ENCODE assay signal across 1 cellular context in the genomic region with DNA sequence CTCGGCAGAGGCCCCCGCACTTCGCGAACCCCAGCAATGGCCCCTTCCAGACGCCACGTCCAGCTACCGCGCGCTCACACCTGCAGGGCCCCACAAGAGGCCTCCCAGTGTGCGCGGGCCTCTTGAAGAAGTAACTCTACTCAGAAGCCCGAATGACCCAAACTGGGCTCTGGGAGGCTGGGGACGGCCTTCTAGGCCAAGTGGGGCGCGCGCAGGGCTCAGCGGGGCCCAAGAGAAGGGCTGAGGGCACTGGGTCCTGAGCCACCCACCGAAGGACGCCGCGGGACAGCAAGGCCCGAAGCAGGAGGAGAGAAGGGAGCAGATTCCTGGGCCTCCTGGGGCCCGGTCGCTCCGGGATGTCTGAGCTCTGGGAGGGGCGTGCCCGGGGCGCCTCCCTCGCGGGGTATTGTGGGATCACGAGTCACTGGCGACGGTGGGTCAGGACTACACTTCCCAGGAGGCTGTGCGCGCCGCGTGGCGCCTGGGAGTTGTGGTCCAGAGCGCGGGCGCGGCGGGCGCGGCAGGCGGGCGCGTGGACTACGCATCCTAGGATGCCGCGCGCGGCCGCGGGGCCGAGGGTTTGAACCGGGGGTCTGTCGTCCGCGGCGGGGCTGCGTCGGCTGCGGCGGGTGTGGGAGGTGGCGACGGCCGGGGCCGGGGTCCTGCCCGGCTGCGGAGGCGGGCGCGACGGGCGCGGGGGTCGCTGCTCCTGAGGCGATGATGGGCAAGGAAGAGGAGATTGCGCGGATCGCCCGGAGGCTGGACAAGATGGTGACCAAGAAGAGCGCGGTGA.
TF ChIP-seq lines count a peak whose summit lies in the region.

A gene (plus strand): TSS at position 603 of the 793 bp plus-strand sequence. CDS start 115 bp downstream, at position 718.

TF ChIP-seq in GM12878, 131 proteins besides CTCF, POLR2A, EP300 and RAD21 (continued from another document and continues in another):
- TF ChIP-seq, protein P1, sequence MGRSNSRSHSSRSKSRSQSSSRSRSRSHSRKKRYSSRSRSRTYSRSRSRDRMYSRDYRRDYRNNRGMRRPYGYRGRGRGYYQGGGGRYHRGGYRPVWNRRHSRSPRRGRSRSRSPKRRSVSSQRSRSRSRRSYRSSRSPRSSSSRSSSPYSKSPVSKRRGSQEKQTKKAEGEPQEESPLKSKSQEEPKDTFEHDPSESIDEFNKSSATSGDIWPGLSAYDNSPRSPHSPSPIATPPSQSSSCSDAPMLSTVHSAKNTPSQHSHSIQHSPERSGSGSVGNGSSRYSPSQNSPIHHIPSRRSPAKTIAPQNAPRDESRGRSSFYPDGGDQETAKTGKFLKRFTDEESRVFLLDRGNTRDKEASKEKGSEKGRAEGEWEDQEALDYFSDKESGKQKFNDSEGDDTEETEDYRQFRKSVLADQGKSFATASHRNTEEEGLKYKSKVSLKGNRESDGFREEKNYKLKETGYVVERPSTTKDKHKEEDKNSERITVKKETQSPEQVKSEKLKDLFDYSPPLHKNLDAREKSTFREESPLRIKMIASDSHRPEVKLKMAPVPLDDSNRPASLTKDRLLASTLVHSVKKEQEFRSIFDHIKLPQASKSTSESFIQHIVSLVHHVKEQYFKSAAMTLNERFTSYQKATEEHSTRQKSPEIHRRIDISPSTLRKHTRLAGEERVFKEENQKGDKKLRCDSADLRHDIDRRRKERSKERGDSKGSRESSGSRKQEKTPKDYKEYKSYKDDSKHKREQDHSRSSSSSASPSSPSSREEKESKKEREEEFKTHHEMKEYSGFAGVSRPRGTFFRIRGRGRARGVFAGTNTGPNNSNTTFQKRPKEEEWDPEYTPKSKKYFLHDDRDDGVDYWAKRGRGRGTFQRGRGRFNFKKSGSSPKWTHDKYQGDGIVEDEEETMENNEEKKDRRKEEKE (IDR thresholded peaks at IDR 0.05) = no peak
- peak; percentile 44; the same call in 1 of the 2 replicates for TF ChIP-seq POLR2AphosphoS5 (IDR thresholded peaks at IDR 0.05; ENCODE audit: low read length)
- TF ChIP-seq HCFC1 (IDR thresholded peaks at IDR 0.05; ENCODE audit: low read length) = peak; percentile 100
- TF ChIP-seq CEBPB (IDR thresholded peaks at IDR 0.05; ENCODE audit: borderline replicate concordance in 1 of 2, low read depth in 2 of 2, low read length in 2 of 2) = no peak
- TF ChIP-seq, protein P2, sequence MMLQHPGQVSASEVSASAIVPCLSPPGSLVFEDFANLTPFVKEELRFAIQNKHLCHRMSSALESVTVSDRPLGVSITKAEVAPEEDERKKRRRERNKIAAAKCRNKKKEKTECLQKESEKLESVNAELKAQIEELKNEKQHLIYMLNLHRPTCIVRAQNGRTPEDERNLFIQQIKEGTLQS (IDR thresholded peaks at IDR 0.05; ENCODE audit: borderline replicate concordance, extremely low read depth, low read depth, low read length) = peak; percentile 66; the same call in 1 of the 2 replicates
- TF ChIP-seq, protein P3, sequence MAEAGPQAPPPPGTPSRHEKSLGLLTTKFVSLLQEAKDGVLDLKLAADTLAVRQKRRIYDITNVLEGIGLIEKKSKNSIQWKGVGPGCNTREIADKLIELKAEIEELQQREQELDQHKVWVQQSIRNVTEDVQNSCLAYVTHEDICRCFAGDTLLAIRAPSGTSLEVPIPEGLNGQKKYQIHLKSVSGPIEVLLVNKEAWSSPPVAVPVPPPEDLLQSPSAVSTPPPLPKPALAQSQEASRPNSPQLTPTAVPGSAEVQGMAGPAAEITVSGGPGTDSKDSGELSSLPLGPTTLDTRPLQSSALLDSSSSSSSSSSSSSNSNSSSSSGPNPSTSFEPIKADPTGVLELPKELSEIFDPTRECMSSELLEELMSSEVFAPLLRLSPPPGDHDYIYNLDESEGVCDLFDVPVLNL (IDR thresholded peaks at IDR 0.05; ENCODE audit: low read depth, low read length) = peak; percentile 28; the same call in 1 of the 2 replicates
- TF ChIP-seq NFIC (IDR thresholded peaks at IDR 0.05; ENCODE audit: low read depth, low read length) = no peak
- TF ChIP-seq KDM1A (IDR thresholded peaks at IDR 0.05; ENCODE audit: borderline replicate concordance) = no peak
- no peak for TF ChIP-seq JUND (IDR thresholded peaks at IDR 0.05; ENCODE audit: low read depth, low read length)
- TF ChIP-seq PAX8 (IDR thresholded peaks at IDR 0.05) = no peak
- TF ChIP-seq ZNF207 (IDR thresholded peaks at IDR 0.05; ENCODE audit: borderline replicate concordance) = no peak; the same call in 1 of the 2 replicates
- no peak for TF ChIP-seq POLR2AphosphoS2 (IDR thresholded peaks at IDR 0.05; ENCODE audit: low read depth, low read length)
- TF ChIP-seq CREB1 (IDR thresholded peaks at IDR 0.05; ENCODE audit: low read depth) = peak; percentile 84
- TF ChIP-seq, protein P4, sequence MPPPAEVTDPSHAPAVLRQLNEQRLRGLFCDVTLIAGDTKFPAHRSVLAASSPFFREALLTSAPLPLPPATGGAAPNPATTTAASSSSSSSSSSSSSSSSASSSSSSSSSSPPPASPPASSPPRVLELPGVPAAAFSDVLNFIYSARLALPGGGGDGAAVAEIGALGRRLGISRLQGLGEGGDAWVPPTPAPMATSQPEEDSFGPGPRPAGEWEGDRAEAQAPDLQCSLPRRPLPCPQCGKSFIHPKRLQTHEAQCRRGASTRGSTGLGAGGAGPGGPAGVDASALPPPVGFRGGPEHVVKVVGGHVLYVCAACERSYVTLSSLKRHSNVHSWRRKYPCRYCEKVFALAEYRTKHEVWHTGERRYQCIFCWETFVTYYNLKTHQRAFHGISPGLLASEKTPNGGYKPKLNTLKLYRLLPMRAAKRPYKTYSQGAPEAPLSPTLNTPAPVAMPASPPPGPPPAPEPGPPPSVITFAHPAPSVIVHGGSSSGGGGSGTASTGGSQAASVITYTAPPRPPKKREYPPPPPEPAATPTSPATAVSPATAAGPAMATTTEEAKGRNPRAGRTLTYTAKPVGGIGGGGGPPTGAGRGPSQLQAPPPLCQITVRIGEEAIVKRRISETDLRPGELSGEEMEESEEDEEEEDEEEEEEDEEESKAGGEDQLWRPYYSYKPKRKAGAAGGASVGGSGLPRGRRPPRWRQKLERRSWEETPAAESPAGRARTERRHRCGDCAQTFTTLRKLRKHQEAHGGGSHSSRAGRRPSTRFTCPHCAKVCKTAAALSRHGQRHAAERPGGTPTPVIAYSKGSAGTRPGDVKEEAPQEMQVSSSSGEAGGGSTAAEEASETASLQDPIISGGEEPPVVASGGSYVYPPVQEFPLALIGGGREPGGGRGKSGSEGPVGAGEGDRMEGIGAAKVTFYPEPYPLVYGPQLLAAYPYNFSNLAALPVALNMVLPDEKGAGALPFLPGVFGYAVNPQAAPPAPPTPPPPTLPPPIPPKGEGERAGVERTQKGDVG (CRISPR knock-in tag; IDR thresholded peaks at IDR 0.05) = no peak
- TF ChIP-seq MEF2A (IDR thresholded peaks at IDR 0.05; ENCODE audit: insufficient read depth, low read depth, low read length) = no peak
- TF ChIP-seq KLF5 (IDR thresholded peaks at IDR 0.05; ENCODE audit: partially characterized antibody) = no peak
- TF ChIP-seq, protein P5, sequence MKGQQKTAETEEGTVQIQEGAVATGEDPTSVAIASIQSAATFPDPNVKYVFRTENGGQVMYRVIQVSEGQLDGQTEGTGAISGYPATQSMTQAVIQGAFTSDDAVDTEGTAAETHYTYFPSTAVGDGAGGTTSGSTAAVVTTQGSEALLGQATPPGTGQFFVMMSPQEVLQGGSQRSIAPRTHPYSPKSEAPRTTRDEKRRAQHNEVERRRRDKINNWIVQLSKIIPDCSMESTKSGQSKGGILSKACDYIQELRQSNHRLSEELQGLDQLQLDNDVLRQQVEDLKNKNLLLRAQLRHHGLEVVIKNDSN (IDR thresholded peaks at IDR 0.05; ENCODE audit: borderline replicate concordance, extremely low read length, insufficient read depth, low read depth, low read length) = peak; percentile 33
- TF ChIP-seq, protein P6, sequence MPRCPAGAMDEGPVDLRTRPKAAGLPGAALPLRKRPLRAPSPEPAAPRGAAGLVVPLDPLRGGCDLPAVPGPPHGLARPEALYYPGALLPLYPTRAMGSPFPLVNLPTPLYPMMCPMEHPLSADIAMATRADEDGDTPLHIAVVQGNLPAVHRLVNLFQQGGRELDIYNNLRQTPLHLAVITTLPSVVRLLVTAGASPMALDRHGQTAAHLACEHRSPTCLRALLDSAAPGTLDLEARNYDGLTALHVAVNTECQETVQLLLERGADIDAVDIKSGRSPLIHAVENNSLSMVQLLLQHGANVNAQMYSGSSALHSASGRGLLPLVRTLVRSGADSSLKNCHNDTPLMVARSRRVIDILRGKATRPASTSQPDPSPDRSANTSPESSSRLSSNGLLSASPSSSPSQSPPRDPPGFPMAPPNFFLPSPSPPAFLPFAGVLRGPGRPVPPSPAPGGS (IDR thresholded peaks at IDR 0.05; ENCODE audit: borderline replicate concordance, insufficient read depth, low read depth, low read length, poor library complexity, severe bottlenecking) = no peak
- TF ChIP-seq, protein P7, sequence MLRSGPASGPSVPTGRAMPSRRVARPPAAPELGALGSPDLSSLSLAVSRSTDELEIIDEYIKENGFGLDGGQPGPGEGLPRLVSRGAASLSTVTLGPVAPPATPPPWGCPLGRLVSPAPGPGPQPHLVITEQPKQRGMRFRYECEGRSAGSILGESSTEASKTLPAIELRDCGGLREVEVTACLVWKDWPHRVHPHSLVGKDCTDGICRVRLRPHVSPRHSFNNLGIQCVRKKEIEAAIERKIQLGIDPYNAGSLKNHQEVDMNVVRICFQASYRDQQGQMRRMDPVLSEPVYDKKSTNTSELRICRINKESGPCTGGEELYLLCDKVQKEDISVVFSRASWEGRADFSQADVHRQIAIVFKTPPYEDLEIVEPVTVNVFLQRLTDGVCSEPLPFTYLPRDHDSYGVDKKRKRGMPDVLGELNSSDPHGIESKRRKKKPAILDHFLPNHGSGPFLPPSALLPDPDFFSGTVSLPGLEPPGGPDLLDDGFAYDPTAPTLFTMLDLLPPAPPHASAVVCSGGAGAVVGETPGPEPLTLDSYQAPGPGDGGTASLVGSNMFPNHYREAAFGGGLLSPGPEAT (IDR thresholded peaks at IDR 0.05; ENCODE audit: low read depth) = 0 out of 2 replicates have a peak, but pooled peaks have one; percentile 14
- peak; percentile 24 for TF ChIP-seq SP1 (IDR thresholded peaks at IDR 0.05; ENCODE audit: low read depth, low read length)
- TF ChIP-seq, protein P8, sequence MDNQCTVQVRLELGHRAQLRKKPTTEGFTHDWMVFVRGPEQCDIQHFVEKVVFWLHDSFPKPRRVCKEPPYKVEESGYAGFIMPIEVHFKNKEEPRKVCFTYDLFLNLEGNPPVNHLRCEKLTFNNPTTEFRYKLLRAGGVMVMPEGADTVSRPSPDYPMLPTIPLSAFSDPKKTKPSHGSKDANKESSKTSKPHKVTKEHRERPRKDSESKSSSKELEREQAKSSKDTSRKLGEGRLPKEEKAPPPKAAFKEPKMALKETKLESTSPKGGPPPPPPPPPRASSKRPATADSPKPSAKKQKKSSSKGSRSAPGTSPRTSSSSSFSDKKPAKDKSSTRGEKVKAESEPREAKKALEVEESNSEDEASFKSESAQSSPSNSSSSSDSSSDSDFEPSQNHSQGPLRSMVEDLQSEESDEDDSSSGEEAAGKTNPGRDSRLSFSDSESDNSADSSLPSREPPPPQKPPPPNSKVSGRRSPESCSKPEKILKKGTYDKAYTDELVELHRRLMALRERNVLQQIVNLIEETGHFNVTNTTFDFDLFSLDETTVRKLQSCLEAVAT (IDR thresholded peaks at IDR 0.05) = peak; percentile 49
- no peak for TF ChIP-seq NFXL1 (IDR thresholded peaks at IDR 0.05; ENCODE audit: borderline replicate concordance)
- TF ChIP-seq SREBF2 (IDR thresholded peaks at IDR 0.05; ENCODE audit: low read length) = no peak
- TF ChIP-seq ZZZ3 (IDR thresholded peaks at IDR 0.05; ENCODE audit: control insufficient read depth, insufficient read length, low read depth) = no peak
- no peak for TF ChIP-seq RFX5 (IDR thresholded peaks at IDR 0.05; ENCODE audit: low read depth, low read length)
- TF ChIP-seq SUPT20H (IDR thresholded peaks at IDR 0.05; ENCODE audit: borderline replicate concordance, control insufficient read depth, low read depth, low read length) = no peak
- TF ChIP-seq EGR1 (IDR thresholded peaks at IDR 0.05; ENCODE audit: borderline replicate concordance in 1 of 2, low read depth in 2 of 2, low read length in 2 of 2) = no peak
- peak; percentile 93 for TF ChIP-seq NR2C1 (IDR thresholded peaks at IDR 0.05)
- no peak for TF ChIP-seq ZNF24 (IDR thresholded peaks at IDR 0.05)
- TF ChIP-seq POU2F2 (IDR thresholded peaks at IDR 0.05; ENCODE audit: borderline replicate concordance, low read depth, low read length) = peak; percentile 39; the same call in 1 of the 3 replicates
- no peak for TF ChIP-seq ASH2L (IDR thresholded peaks at IDR 0.05; ENCODE audit: borderline replicate concordance, low read depth)
- TF ChIP-seq SRF (IDR thresholded peaks at IDR 0.05; ENCODE audit: low read depth in 2 of 2, low read length in 2 of 2) = peak in 1 of 2 experiments; percentile 19; a peak in 1 of 4 replicates
- TF ChIP-seq, protein P9, sequence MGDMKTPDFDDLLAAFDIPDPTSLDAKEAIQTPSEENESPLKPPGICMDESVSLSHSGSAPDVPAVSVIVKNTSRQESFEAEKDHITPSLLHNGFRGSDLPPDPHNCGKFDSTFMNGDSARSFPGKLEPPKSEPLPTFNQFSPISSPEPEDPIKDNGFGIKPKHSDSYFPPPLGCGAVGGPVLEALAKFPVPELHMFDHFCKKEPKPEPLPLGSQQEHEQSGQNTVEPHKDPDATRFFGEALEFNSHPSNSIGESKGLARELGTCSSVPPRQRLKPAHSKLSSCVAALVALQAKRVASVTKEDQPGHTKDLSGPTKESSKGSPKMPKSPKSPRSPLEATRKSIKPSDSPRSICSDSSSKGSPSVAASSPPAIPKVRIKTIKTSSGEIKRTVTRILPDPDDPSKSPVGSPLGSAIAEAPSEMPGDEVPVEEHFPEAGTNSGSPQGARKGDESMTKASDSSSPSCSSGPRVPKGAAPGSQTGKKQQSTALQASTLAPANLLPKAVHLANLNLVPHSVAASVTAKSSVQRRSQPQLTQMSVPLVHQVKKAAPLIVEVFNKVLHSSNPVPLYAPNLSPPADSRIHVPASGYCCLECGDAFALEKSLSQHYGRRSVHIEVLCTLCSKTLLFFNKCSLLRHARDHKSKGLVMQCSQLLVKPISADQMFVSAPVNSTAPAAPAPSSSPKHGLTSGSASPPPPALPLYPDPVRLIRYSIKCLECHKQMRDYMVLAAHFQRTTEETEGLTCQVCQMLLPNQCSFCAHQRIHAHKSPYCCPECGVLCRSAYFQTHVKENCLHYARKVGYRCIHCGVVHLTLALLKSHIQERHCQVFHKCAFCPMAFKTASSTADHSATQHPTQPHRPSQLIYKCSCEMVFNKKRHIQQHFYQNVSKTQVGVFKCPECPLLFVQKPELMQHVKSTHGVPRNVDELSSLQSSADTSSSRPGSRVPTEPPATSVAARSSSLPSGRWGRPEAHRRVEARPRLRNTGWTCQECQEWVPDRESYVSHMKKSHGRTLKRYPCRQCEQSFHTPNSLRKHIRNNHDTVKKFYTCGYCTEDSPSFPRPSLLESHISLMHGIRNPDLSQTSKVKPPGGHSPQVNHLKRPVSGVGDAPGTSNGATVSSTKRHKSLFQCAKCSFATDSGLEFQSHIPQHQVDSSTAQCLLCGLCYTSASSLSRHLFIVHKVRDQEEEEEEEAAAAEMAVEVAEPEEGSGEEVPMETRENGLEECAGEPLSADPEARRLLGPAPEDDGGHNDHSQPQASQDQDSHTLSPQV (IDR thresholded peaks at IDR 0.05) = no peak
- no peak for TF ChIP-seq WRNIP1 (IDR thresholded peaks at IDR 0.05; ENCODE audit: borderline replicate concordance, low read depth, low read length)
- TF ChIP-seq SUZ12 (IDR thresholded peaks at IDR 0.05; ENCODE audit: unreplicated experiment) = no peak
